1 cellular context compared by ENCODE assay signal in genomic region chr10:29326299-29326698, GRCh38.
A peak's percentile ranks its signal among the peaks of the same experiment; 100 is the strongest.
TF ChIP-seq lines count a peak whose summit lies in the region.

No MANE protein-coding gene starts in this region.

TF ChIP-seq in HepG2, 621 proteins besides CTCF, POLR2A, EP300 and RAD21 (continued from another document):
- peak in 1 of 2 experiments; percentile 29; a peak in 1 of 4 replicates for TF ChIP-seq MAFK (conservative IDR thresholded peaks at IDR 0.05 in 1 of 2, IDR thresholded peaks at IDR 0.05 in 1 of 2; ENCODE audit: low read length in 2 of 2)
- no peak for TF ChIP-seq ZBTB49 (CRISPR knock-in tag; IDR thresholded peaks at IDR 0.05; ENCODE audit: borderline replicate concordance)
